ENCODE assay signal across 8 cellular contexts in the genomic region with DNA sequence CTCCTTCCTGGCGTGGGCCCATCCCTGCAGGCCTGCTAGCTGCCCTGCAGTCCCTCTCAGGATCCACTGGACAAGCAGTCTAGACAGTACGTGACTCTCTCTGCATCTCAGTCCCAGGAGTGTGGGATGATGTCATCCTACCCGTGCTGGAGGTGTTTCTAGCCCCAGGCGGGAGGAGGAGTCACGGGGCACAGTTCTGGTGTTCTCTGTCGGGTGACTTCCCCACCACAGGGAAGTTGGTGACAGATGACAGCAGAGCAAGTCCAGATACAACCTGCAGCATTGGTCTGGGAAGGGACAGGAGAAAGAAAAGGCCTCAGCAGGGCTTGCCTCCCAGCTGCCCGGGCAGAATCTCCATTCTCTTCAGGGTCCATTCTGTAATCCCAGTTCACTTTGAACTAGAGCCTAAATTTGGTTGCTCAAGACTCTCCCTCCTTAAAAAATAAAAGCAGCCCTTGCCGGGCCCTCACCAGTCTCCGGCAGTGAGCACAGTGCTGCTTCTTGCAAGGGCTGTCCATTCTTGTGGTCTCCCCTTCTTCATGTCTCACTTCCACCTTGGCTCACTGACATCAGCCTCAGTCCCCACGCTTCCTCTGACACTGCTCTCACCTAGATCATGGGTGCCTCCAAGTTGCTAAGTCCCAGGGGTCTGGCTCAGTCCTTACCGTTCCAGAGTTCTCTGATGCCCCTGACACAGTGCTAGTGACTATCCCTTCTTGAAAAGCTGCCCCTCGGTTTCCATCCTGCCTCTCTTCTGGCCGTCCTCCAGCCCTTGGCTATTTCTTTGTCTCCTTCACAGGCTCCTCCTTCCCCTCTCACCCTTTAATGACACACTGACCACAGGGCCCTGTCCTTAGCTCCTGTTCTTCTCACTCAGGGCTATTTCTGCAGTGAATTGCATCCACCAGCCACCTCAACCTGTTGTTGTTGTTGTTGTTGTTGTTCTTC. TPM values are rescaled to one million over a fixed set of nuclear protein-coding genes. Genes with fewer than 3 reads are reported as not detected.
DNase-seq lines count a peak whose midpoint lies in the region; ATAC-seq lines count a peak whose summit lies in the region.

No MANE protein-coding gene starts in this region.

- peak; percentile 82 for ATAC-seq in GM19467 (IDR thresholded peaks at IDR 0.05; ENCODE audit: unreplicated experiment)
- peak; percentile 97 for ATAC-seq in HG03460 (IDR thresholded peaks at IDR 0.05; ENCODE audit: unreplicated experiment)

- peak; percentile 3 for DNase-seq in DMS153 treated with DMSO at 0.1 percent for 48 hours (lab: John Stamatoyannopoulos, UW; ENCODE audit: unreplicated experiment)
- DNase-seq in RPMI7951 (ENCODE audit: low read depth) = peak; percentile 96
- peak; percentile 96 for DNase-seq in astrocyte of the hippocampus (ENCODE audit: low read depth, low spot score)
- DNase-seq in kidney tubule cell (ENCODE audit: low spot score) = peak; percentile 98
- peak; percentile 10 for DNase-seq in stimulated activated CD8-positive, alpha-beta memory T cell treated with anti-CD3 and anti-CD28 coated beads, Interleukin-4, amount 100 ng/mL, for 24 hours (ENCODE audit: low read depth)
- DNase-seq in activated effector memory CD4-positive, alpha-beta T cell treated with Interleukin-2 at 50 U/mL for 16 hours = no peak

RNA-seq across cellular contexts. Expression of a gene that starts 30.8 kb away (rescaled TPM):
- total RNA-seq in RPMI7951 (2014; rRNA removed; shearing (Covaris generic)) = not detected in 2 replicates
